ENCODE assay signal across 26 cellular contexts in genomic region chr2:212066546-212066945, GRCh38.
"Had no signal": no experiment of that assay in that cellular context is flagged by ENCODE, and none has a peak within 500 bp of the region (broad histone marks: within the 10 kb centered on the region; RNA-seq: fewer than 3 reads in every experiment).

No MANE protein-coding gene starts in this region.

- H3K9me3 Mint-ChIP-seq: dendritic cell treated with granulocyte-macrophage colony-stimulating factor and Interleukin-4, amounts not matched to agents 40 ng/mL and 50 ng/mL, for 4 days; endodermal cell; mesothelial cell of epicardium had no signal

- FAIRE-seq: endometrium, keratinocyte had no signal

- H3K4me1 ChIP-seq: colonic mucosa, esophagus squamous epithelium, gastrocnemius medialis, heart right ventricle, left lung, lower lobe of right lung had no signal

- H3K27me3 Mint-ChIP-seq: dendritic cell treated with granulocyte-macrophage colony-stimulating factor and Interleukin-4, amounts not matched to agents 40 ng/mL and 50 ng/mL, for 4 days; effector memory CD8-positive, alpha-beta T cell had no signal

- H3K4me3 Mint-ChIP-seq: dendritic cell treated with granulocyte-macrophage colony-stimulating factor and Interleukin-4, amounts not matched to agents 40 ng/mL and 50 ng/mL, for 4 days; effector memory CD8-positive, alpha-beta T cell; endodermal cell; mesothelial cell of epicardium had no signal

- H3K4me3 ChIP-seq: colonic mucosa, esophagus squamous epithelium, gastrocnemius medialis, heart right ventricle, left lung, lower lobe of right lung, mucosa of descending colon had no signal

- DNase-seq: colonic mucosa; cortex of kidney; effector CD8-positive, alpha-beta T cell; effector memory CD8-positive, alpha-beta T cell; endodermal cell; erythroblast; esophagus squamous epithelium; foreskin fibroblast; foreskin melanocyte; gastrocnemius medialis; glutamatergic neuron; head of caudate nucleus; heart right ventricle; hippocampal formation; left cardiac atrium; left lung; left ventricle myocardium superior; lower lobe of right lung; mesenchymal stem cell; mucosa of descending colon had no signal

- H3K4me1 Mint-ChIP-seq: endodermal cell, mesothelial cell of epicardium had no signal

- H3K9me3 ChIP-seq: colonic mucosa, esophagus squamous epithelium, gastrocnemius medialis, heart right ventricle, left lung, lower lobe of right lung, mucosa of descending colon had no signal

- H3K36me3 Mint-ChIP-seq: mesothelial cell of epicardium had no signal

- H3K27ac ChIP-seq: colonic mucosa, epithelial cell of prostate, esophagus squamous epithelium, gastrocnemius medialis, heart right ventricle, left lung, lower lobe of right lung had no signal

- H3K27ac Mint-ChIP-seq: dendritic cell treated with granulocyte-macrophage colony-stimulating factor and Interleukin-4, amounts not matched to agents 40 ng/mL and 50 ng/mL, for 4 days; effector memory CD8-positive, alpha-beta T cell; endodermal cell; mesothelial cell of epicardium had no signal

- H3K36me3 ChIP-seq: colonic mucosa, esophagus squamous epithelium, gastrocnemius medialis, heart right ventricle, left lung, lower lobe of right lung had no signal

- ATAC-seq: effector memory CD8-positive, alpha-beta T cell; esophagus mucosa; gastrocnemius medialis; heart right ventricle; left cardiac atrium; left lung; left ventricle myocardium superior; lower lobe of right lung; mucosa of descending colon had no signal

- H3K27me3 ChIP-seq: colonic mucosa, esophagus squamous epithelium, gastrocnemius medialis, heart right ventricle, left lung had no signal
